In the genomic region with DNA sequence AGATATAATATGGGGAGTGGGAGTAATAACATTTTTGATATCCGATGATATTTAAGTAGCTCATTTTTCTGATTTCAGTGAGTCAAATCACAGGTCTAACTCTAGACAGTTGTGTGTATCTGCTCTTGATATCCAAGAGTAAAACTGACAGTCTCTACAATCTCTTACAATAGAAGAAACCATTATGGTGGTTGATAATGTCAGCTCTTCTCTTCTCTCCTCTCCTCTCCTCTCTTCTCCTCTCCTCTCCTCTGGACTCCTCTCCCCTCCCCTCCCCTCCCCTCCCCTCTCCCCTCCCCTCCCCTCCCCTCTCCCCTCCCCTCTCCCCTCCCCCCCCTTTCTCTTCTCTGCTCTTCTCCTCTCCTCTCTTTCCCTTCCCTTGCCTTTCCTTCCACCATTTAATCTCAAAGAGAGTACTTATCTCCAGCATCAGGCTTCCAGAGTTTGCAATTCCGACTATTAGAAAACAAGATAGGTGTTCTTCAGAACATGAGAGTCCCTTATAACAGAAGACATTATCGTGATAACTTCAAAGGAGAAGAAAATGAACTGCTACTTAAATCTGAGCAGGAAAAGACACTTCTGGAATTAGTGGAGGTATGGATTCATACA, we compare ENCODE assay signal across 34 cellular contexts. TPM values are rescaled to one million over a fixed set of nuclear protein-coding genes. Genes with fewer than 3 reads are reported as not detected.
"Had no signal": no experiment of that assay in that cellular context is flagged by ENCODE, and none has a peak within 500 bp of the region (broad histone marks: within the 10 kb centered on the region; RNA-seq: fewer than 3 reads in every experiment).

No MANE protein-coding gene starts in this region.

- H3K36me3 ChIP-seq: left lung, lower lobe of right lung, pancreas, prostate gland, sigmoid colon, tibial nerve, uterus had no signal

- H3K27me3 ChIP-seq: hepatocyte, left lung, pancreas, sigmoid colon, tibial nerve, uterus had no signal

- H3K4me1 ChIP-seq: left lung, lower lobe of right lung, prostate gland, sigmoid colon, uterus had no signal

- ATAC-seq: left cardiac atrium; left lung; lower lobe of right lung; naive thymus-derived CD8-positive, alpha-beta T cell; pancreas; right cardiac atrium; stimulated activated memory B cell treated with anti-CD40 and anti-IgM and Interleukin-4, amounts not matched to agents 10 μg/mL and 1 μg/mL and 100 μg/mL, for 72 hours; stimulated activated naive CD8-positive, alpha-beta T cell treated with anti-CD3 and anti-CD28 coated beads, Interleukin-15, amount 100 ng/mL, for 72 hours had no signal

- H3K27ac ChIP-seq: hepatocyte, left lung, lower lobe of right lung, pancreas, prostate gland, sigmoid colon, tibial nerve, uterus had no signal

- H3K9me3 ChIP-seq: left lung, lower lobe of right lung, pancreas, prostate gland, sigmoid colon, tibial nerve, uterus had no signal

- DNase-seq: kidney glomerular epithelial cell; left cardiac atrium; left lung; lower lobe of right lung; mammary epithelial cell; mesenchymal stem cell; naive thymus-derived CD8-positive, alpha-beta T cell; nucleus accumbens; pancreas; posterior cingulate gyrus; retina; right cardiac atrium; sigmoid colon; small intestine; stimulated activated CD4-positive, alpha-beta T cell treated with anti-CD3 and anti-CD28 coated beads, Interleukin-1b, Interleukin-23, amount 100 ng/mL, for 48 hours; stimulated activated CD4-positive, alpha-beta T cell treated with anti-CD3 and anti-CD28 coated beads, Interleukin-2, amount 100 ng/mL, for 48 hours; stimulated activated CD4-positive, alpha-beta T cell treated with anti-CD3 and anti-CD28 coated beads, Interleukin-4, amount 100 ng/mL, for 4 hours; stimulated activated CD8-positive, alpha-beta memory T cell treated with anti-CD3 and anti-CD28 coated beads, Interleukin-4, amount 100 ng/mL, for 48 hours; stimulated activated naive CD4-positive, alpha-beta T cell treated with Interleukin-2 at 50 U/mL for 16 hours; stimulated activated naive CD8-positive, alpha-beta T cell treated with anti-CD3 and anti-CD28 coated beads, Interleukin-15, amount 100 ng/mL, for 72 hours; substantia nigra; uterus had no signal

- FAIRE-seq: keratinocyte, pancreas had no signal

- H3K4me3 ChIP-seq: hepatocyte, left lung, lower lobe of right lung, pancreas, prostate gland, sigmoid colon, tibial nerve, uterus had no signal

- H3K4me2 ChIP-seq: hepatocyte had no signal

- H2AFZ ChIP-seq: hepatocyte had no signal

RNA-seq across cellular contexts. Expression of a gene that starts 6.2 kb away (rescaled TPM):
- total RNA-seq: left cardiac atrium; mammary epithelial cell; naive thymus-derived CD8-positive, alpha-beta T cell; neural crest cell; right cardiac atrium; temporal lobe; tibial nerve had no signal
- polyA plus RNA-seq: keratinocyte; mammary epithelial cell; naive thymus-derived CD8-positive, alpha-beta T cell; right cardiac atrium had no signal

RNA-seq across cellular contexts. Expression of a gene that starts 43.6 kb away (rescaled TPM):
- total RNA-seq: hepatocyte; left cardiac atrium; left lung; liver; lower lobe of right lung; mammary epithelial cell; mucosa of gallbladder; naive thymus-derived CD8-positive, alpha-beta T cell; neural crest cell; osteoblast; pancreas; prostate gland; right cardiac atrium; sigmoid colon; temporal lobe; tibial nerve; ureter; uterus had no signal
- polyA plus RNA-seq: hepatocyte; keratinocyte; liver; mammary epithelial cell; naive thymus-derived CD8-positive, alpha-beta T cell; pancreas; right cardiac atrium; sigmoid colon; thymus had no signal
